Comparison of ENCODE assay signal across 7 cellular contexts in genomic region chr19:55060287-55060686, GRCh38. TPM values are rescaled to one million over a fixed set of nuclear protein-coding genes. Genes with fewer than 3 reads are reported as not detected.
DNase-seq lines count a peak whose midpoint lies in the region; FAIRE-seq and TF ChIP-seq lines count a peak whose summit lies in the region.
"Not testable (repeated sequence)": the region's sequence is repeated elsewhere in the genome, so short reads cannot be mapped to it uniquely, and the experiment has no call there.
"Had no signal": no experiment of that assay in that cellular context is flagged by ENCODE, and none has a peak within 500 bp of the region (broad histone marks: within the 10 kb centered on the region; RNA-seq: fewer than 3 reads in every experiment).

No MANE protein-coding gene starts in this region.

- H2AFZ ChIP-seq in SK-N-SH (ENCODE audit: low read depth); astrocyte (ENCODE audit: low read depth, low read length): not testable (repeated sequence)

- not testable (repeated sequence) for FAIRE-seq in astrocyte (lab: Jason Lieb, UNC)

- not testable (repeated sequence) for H3K9me2 ChIP-seq in SK-N-SH

- not testable (repeated sequence) for TF ChIP-seq EP300 in SK-N-SH (IDR thresholded peaks at IDR 0.05; ENCODE audit: borderline replicate concordance in 1 of 2, low read depth in 1 of 2, low read length in 1 of 2)

- WGBS in SK-N-SH (ENCODE audit: low lambda C conversion rate), result 93% methylated on average over 9 of the region's 9 CpGs

- not testable (repeated sequence) for H3K4me1 Mint-ChIP-seq in astrocyte (ENCODE audit: low read depth, unreplicated experiment); neural crest cell

- DNase-seq in EH (ENCODE audit: low read depth), result peak; percentile 9
- DNase-seq in SK-N-SH; neural crest cell (ENCODE audit: low read depth, low spot score): not testable (repeated sequence)
- DNase-seq in astrocyte (ENCODE audit: low read depth), result peak; percentile 31
- peak; percentile 42 for DNase-seq in fibroblast of villous mesenchyme (ENCODE audit: low read depth)

- not testable (repeated sequence) for TF ChIP-seq RAD21 in SK-N-SH (IDR thresholded peaks at IDR 0.05; ENCODE audit: low read length)

- H3K4me3 Mint-ChIP-seq in astrocyte (ENCODE audit: unreplicated experiment) (peak overlapping the region; percentile 75), neural crest cell (peak overlapping the region; percentile 49)

- H3K36me3 Mint-ChIP-seq in astrocyte (ENCODE audit: low read depth, unreplicated experiment), result peaks cover 19% of the 10 kb centered on the region
- H3K36me3 Mint-ChIP-seq in neural crest cell (ENCODE audit: low read depth), result peaks cover 18% of the 10 kb centered on the region

- not testable (repeated sequence) for TF ChIP-seq CTCF in SK-N-SH (IDR thresholded peaks at IDR 0.05); astrocyte (IDR thresholded peaks at IDR 0.05; ENCODE audit: insufficient read depth, low read depth, low read length); fibroblast of villous mesenchyme (IDR thresholded peaks at IDR 0.05; ENCODE audit: insufficient read depth, low read depth, low read length); neural crest cell (conservative IDR thresholded peaks at IDR 0.05)

- not testable (repeated sequence) for H3K27ac ChIP-seq in SK-N-SH (ENCODE audit: low read depth in 2 of 2, low read length in 1 of 2); astrocyte (ENCODE audit: low read depth, low read length)

- H3K4me3 ChIP-seq in SK-N-SH (ENCODE audit: low read depth in 2 of 2, low read length in 1 of 2); astrocyte (ENCODE audit: insufficient read depth, low read depth, low read length); fibroblast of villous mesenchyme (ENCODE audit: low read depth, low read length): not testable (repeated sequence)

- peaks cover 20% of the 10 kb centered on the region; the same call in 1 of the 2 replicates for H3K79me2 ChIP-seq in SK-N-SH (ENCODE audit: insufficient read depth)
- H3K79me2 ChIP-seq in astrocyte (ENCODE audit: insufficient read depth, low read length), result not testable (repeated sequence)

- POLR2A ChIA-PET in SK-N-SH (lab: Yijun Ruan, JAX), result not testable (repeated sequence)

- not testable (repeated sequence) for H4K20me1 ChIP-seq in SK-N-SH (ENCODE audit: insufficient read depth); astrocyte (ENCODE audit: insufficient read depth, low read length)

- peak overlapping the region; percentile 88 for H3K27ac Mint-ChIP-seq in astrocyte (ENCODE audit: unreplicated experiment)
- not testable (repeated sequence) for H3K27ac Mint-ChIP-seq in neural crest cell (ENCODE audit: unreplicated experiment)

- not testable (repeated sequence) for H3K9me3 Mint-ChIP-seq in astrocyte (ENCODE audit: unreplicated experiment); neural crest cell

- H3K27me3 Mint-ChIP-seq in astrocyte (ENCODE audit: low read depth, unreplicated experiment), result not testable (repeated sequence)
- peaks cover 21% of the 10 kb centered on the region for H3K27me3 Mint-ChIP-seq in neural crest cell (ENCODE audit: low read depth)

- H3K9me3 ChIP-seq in SK-N-SH; astrocyte (ENCODE audit: insufficient read depth, low read depth, low read length): not testable (repeated sequence)

- peaks cover 4 to 26% of the 10 kb centered on the region in 2 experiments for H3K36me3 ChIP-seq in SK-N-SH (replicated peaks in 1 of 2; ENCODE audit: control insufficient read depth in 1 of 2, insufficient read depth in 2 of 2, low read length in 1 of 2)
- not testable (repeated sequence) for H3K36me3 ChIP-seq in astrocyte (ENCODE audit: insufficient read depth, low read length)

- not testable (repeated sequence) for H3K9ac ChIP-seq in SK-N-SH; astrocyte (ENCODE audit: low read length)

- H3K4me1 ChIP-seq in SK-N-SH (ENCODE audit: control insufficient read depth in 1 of 2, insufficient read depth in 2 of 2, low read depth in 1 of 2, low read length in 1 of 2); astrocyte (ENCODE audit: insufficient read depth, low read length): not testable (repeated sequence)

- not testable (repeated sequence) for H3K27me3 ChIP-seq in SK-N-SH (ENCODE audit: insufficient read depth); astrocyte (ENCODE audit: insufficient read depth, low read length)

- CTCF ChIA-PET in SK-N-SH (lab: Yijun Ruan, JAX), result not testable (repeated sequence)

- peak overlapping the region; percentile 37; the same call in 1 of the 2 replicates for H3K4me2 ChIP-seq in SK-N-SH
- not testable (repeated sequence) for H3K4me2 ChIP-seq in astrocyte (ENCODE audit: low read length)

- H3F3A ChIP-seq in SK-N-SH (replicated peaks; ENCODE audit: insufficient read depth), result not testable (repeated sequence)

RNA-seq across cellular contexts. Expression of gene RDH13, which starts 2.7 kb away (rescaled TPM):
- 8.9 and 9.6 TPM in 2 replicates for polyA plus RNA-seq in SK-N-SH (2012; rRNA removed)
- polyA plus RNA-seq in SK-N-SH (2012; cell fraction: cytosol; rRNA removed), result 3.9 and 5.9 TPM in 2 replicates
- 26.8 TPM in 2 replicates for polyA plus RNA-seq in SK-N-SH (2012; cell fraction: nucleus; rRNA removed)
- 18.8 and 22.6 TPM in 2 replicates for total RNA-seq in astrocyte
- total RNA-seq in fibroblast of villous mesenchyme, result 9.0 and 9.1 TPM in 2 replicates
- 19.9 and 20.4 TPM in 2 replicates for total RNA-seq in neural crest cell

RNA-seq across cellular contexts. Expression of gene EPS8L1, which starts 15.4 kb away (rescaled TPM):
- 9.6 and 12.9 TPM in 2 replicates for polyA plus RNA-seq in SK-N-SH (2012; rRNA removed)
- polyA plus RNA-seq in SK-N-SH (2012; cell fraction: cytosol; rRNA removed), result 6.7 and 7.5 TPM in 2 replicates
- 32.4 and 60.9 TPM in 2 replicates for polyA plus RNA-seq in SK-N-SH (2012; cell fraction: nucleus; rRNA removed)
- total RNA-seq in astrocyte (7.6 and 9.2 TPM in 2 replicates), fibroblast of villous mesenchyme (1.3 and 2.2 TPM in 2 replicates), neural crest cell (22.4 TPM in 2 replicates)

RNA-seq across cellular contexts. Expression of gene GP6, which starts 22.2 kb away (rescaled TPM):
- polyA plus RNA-seq in SK-N-SH (2012; rRNA removed), result 0.12 and 0.24 TPM in 2 replicates
- 0.05 and 0.07 TPM in 2 replicates for polyA plus RNA-seq in SK-N-SH (2012; cell fraction: cytosol; rRNA removed)
- 0.55 and 1.4 TPM in 2 replicates for polyA plus RNA-seq in SK-N-SH (2012; cell fraction: nucleus; rRNA removed)
- total RNA-seq in astrocyte (0.36 and 0.48 TPM in 2 replicates), fibroblast of villous mesenchyme (not detected in 2 replicates), neural crest cell (0.33 and 0.39 TPM in 2 replicates)
- total RNA-seq: HFFc6, SK-MEL-5 had no signal

RNA-seq across cellular contexts. Expression of gene PPP1R12C, which starts 57.1 kb away (rescaled TPM):
- 83.9 and 87.3 TPM in 2 replicates for polyA plus RNA-seq in SK-N-SH (2012; rRNA removed)
- 20.3 and 29.1 TPM in 2 replicates for polyA plus RNA-seq in SK-N-SH (2012; cell fraction: cytosol; rRNA removed)
- polyA plus RNA-seq in SK-N-SH (2012; cell fraction: nucleus; rRNA removed), result 571 and 748 TPM in 2 replicates
- total RNA-seq in astrocyte, result 79.7 and 86.2 TPM in 2 replicates
- total RNA-seq in fibroblast of villous mesenchyme, result 49.7 and 69.9 TPM in 2 replicates
- total RNA-seq in neural crest cell, result 107 and 108 TPM in 2 replicates
